Comparison of ENCODE assay signal across 10 cellular contexts in genomic region chr12:30691122-30691879, GRCh38. TPM values are rescaled to one million over a fixed set of nuclear protein-coding genes. Genes with fewer than 3 reads are reported as not detected.
DNase-seq lines count a peak whose midpoint lies in the region; ATAC-seq and TF ChIP-seq lines count a peak whose summit lies in the region.
"Had no signal": no experiment of that assay in that cellular context is flagged by ENCODE, and none has a peak within 500 bp of the region (broad histone marks: within the 10 kb centered on the region; RNA-seq: fewer than 3 reads in every experiment).

No MANE protein-coding gene starts in this region.

- intact Hi-C loops in sciatic nerve (cut with DNase I), result no loop called here

- CTCF ChIA-PET in activated CD8-positive, alpha-beta T cell treated with anti-CD3 and anti-CD28 coated beads, Interleukin-2, amount 10 ng/mL, durations not matched to agents 7 days and 5 days (lab: Charles Lee), result no interaction called here

- no peak overlapping the region for H3K27ac ChIP-seq in effector memory CD4-positive, alpha-beta T cell (ENCODE audit: insufficient read depth, low read length, poor library complexity, severe bottlenecking)
- H3K27ac ChIP-seq: upper lobe of right lung had no signal

- no peak overlapping the region for H3K4me3 Mint-ChIP-seq in activated CD8-positive, alpha-beta T cell treated with anti-CD3 and anti-CD28 coated beads, Interleukin-2, amount 10 ng/mL, durations not matched to agents 7 days and 5 days
- H3K4me3 Mint-ChIP-seq: activated CD8-positive, alpha-beta memory T cell treated with anti-CD3 and anti-CD28 coated beads, Interleukin-2, amount 10 ng/mL, durations not matched to agents 7 days and 5 days had no signal

- H3K9me3 Mint-ChIP-seq in activated CD8-positive, alpha-beta T cell treated with anti-CD3 and anti-CD28 coated beads, Interleukin-2, amount 10 ng/mL, durations not matched to agents 7 days and 5 days (ENCODE audit: insufficient read depth), result no peaks in the 10 kb centered on the region

- in situ Hi-C loops in HAP-1 (cut with MboI; ENCODE audit: low sequenced_read_pairs), result no loop called here

- H3K4me1 ChIP-seq in BE2C (peaks cover 8% of the 10 kb centered on the region; the same call in 1 of the 2 replicates), HAP-1 (peaks cover 9% of the 10 kb centered on the region)
- peaks cover 9% of the 10 kb centered on the region for H3K4me1 ChIP-seq in effector memory CD4-positive, alpha-beta T cell (ENCODE audit: control insufficient read depth, insufficient read depth, low read length, poor library complexity, severe bottlenecking)

- POLR2A ChIA-PET in activated CD8-positive, alpha-beta T cell treated with anti-CD3 and anti-CD28 coated beads, Interleukin-2, amount 10 ng/mL, durations not matched to agents 7 days and 5 days (lab: Charles Lee), result no interaction called here

- no peaks in the 10 kb centered on the region for H3K27me3 Mint-ChIP-seq in activated CD8-positive, alpha-beta T cell treated with anti-CD3 and anti-CD28 coated beads, Interleukin-2, amount 10 ng/mL, durations not matched to agents 7 days and 5 days (ENCODE audit: low read depth)
- H3K27me3 Mint-ChIP-seq: activated CD8-positive, alpha-beta memory T cell treated with anti-CD3 and anti-CD28 coated beads, Interleukin-2, amount 10 ng/mL, durations not matched to agents 7 days and 5 days had no signal

- H3K36me3 Mint-ChIP-seq in activated CD8-positive, alpha-beta T cell treated with anti-CD3 and anti-CD28 coated beads, Interleukin-2, amount 10 ng/mL, durations not matched to agents 7 days and 5 days (ENCODE audit: low read depth), result peaks cover 7% of the 10 kb centered on the region

- TF ChIP-seq EP300 in Ishikawa (IDR thresholded peaks at IDR 0.05; ENCODE audit: borderline replicate concordance), result no peak

- H3K27me3 ChIP-seq in BE2C (no peaks in the 10 kb centered on the region), kidney epithelial cell (ENCODE audit: control insufficient read depth, insufficient read depth, low read length) (no peaks in the 10 kb centered on the region), HAP-1 (ENCODE audit: low read depth) (no peaks in the 10 kb centered on the region)
- no peaks in the 10 kb centered on the region for H3K27me3 ChIP-seq in effector memory CD4-positive, alpha-beta T cell (replicated peaks; ENCODE audit: control insufficient read depth, insufficient read depth, low read length, poor library complexity, severe bottlenecking)
- H3K27me3 ChIP-seq: upper lobe of right lung had no signal

- ATAC-seq in activated CD8-positive, alpha-beta T cell treated with anti-CD3 and anti-CD28 coated beads, Interleukin-2, amount 10 ng/mL, durations not matched to agents 7 days and 5 days, result no peak
- ATAC-seq in sciatic nerve, result no peak
- ATAC-seq: activated CD8-positive, alpha-beta memory T cell treated with anti-CD3 and anti-CD28 coated beads, Interleukin-2, amount 10 ng/mL, durations not matched to agents 7 days and 5 days; upper lobe of right lung had no signal

- H3K27ac Mint-ChIP-seq in activated CD8-positive, alpha-beta T cell treated with anti-CD3 and anti-CD28 coated beads, Interleukin-2, amount 10 ng/mL, durations not matched to agents 7 days and 5 days, result no peak overlapping the region
- H3K27ac Mint-ChIP-seq: activated CD8-positive, alpha-beta memory T cell treated with anti-CD3 and anti-CD28 coated beads, Interleukin-2, amount 10 ng/mL, durations not matched to agents 7 days and 5 days had no signal

- H3K9me3 ChIP-seq in BE2C (no peaks in the 10 kb centered on the region), HAP-1 (no peaks in the 10 kb centered on the region)
- no peaks in the 10 kb centered on the region for H3K9me3 ChIP-seq in effector memory CD4-positive, alpha-beta T cell (ENCODE audit: control insufficient read depth, low read length)
- H3K9me3 ChIP-seq: upper lobe of right lung had no signal

- TF ChIP-seq CTCF in BE2C (IDR thresholded peaks at IDR 0.05; ENCODE audit: low read depth, low read length), result no peak
- TF ChIP-seq CTCF in kidney epithelial cell (IDR thresholded peaks at IDR 0.05; ENCODE audit: insufficient read depth, low read length, poor library complexity, severe bottlenecking), result no peak

- TF ChIP-seq RAD21 in Ishikawa (IDR thresholded peaks at IDR 0.05; ENCODE audit: low read depth), result no peak

- H3K4me3 ChIP-seq in BE2C (ENCODE audit: low read depth, low read length) (no peak overlapping the region), kidney epithelial cell (ENCODE audit: low read depth, low read length) (no peak overlapping the region), HAP-1 (no peak overlapping the region)
- H3K4me3 ChIP-seq in effector memory CD4-positive, alpha-beta T cell (ENCODE audit: insufficient read depth, low read depth, low read length, poor library complexity, severe bottlenecking), result no peak overlapping the region
- H3K4me3 ChIP-seq: upper lobe of right lung had no signal

- peaks cover 6% of the 10 kb centered on the region for H3K36me3 ChIP-seq in BE2C
- H3K36me3 ChIP-seq in kidney epithelial cell (ENCODE audit: control insufficient read depth, insufficient read depth, low read length), result no peaks in the 10 kb centered on the region
- peaks cover 3% of the 10 kb centered on the region for H3K36me3 ChIP-seq in effector memory CD4-positive, alpha-beta T cell (ENCODE audit: control insufficient read depth, insufficient read depth, low read length)
- no peaks in the 10 kb centered on the region for H3K36me3 ChIP-seq in HAP-1 (replicated peaks)
- H3K36me3 ChIP-seq: upper lobe of right lung had no signal

- DNase-seq in BE2C (peak; percentile 39), astrocyte of the hippocampus (ENCODE audit: low read depth, low spot score) (peak; percentile 46), kidney epithelial cell (ENCODE audit: low read depth) (peak; percentile 37), HAP-1 (ENCODE audit: low spot score in 2 of 2) (no peak), sciatic nerve (ENCODE audit: low spot score) (no peak)
- DNase-seq in effector memory CD4-positive, alpha-beta T cell, result no peak
- DNase-seq in activated CD8-positive, alpha-beta T cell treated with anti-CD3 and anti-CD28 coated beads, Interleukin-2, amount 10 ng/mL, durations not matched to agents 7 days and 5 days, result no peak
- DNase-seq: activated CD8-positive, alpha-beta memory T cell treated with anti-CD3 and anti-CD28 coated beads, Interleukin-2, amount 10 ng/mL, durations not matched to agents 7 days and 5 days; upper lobe of right lung had no signal

- peaks cover 29% of the 10 kb centered on the region for H3K4me1 Mint-ChIP-seq in activated CD8-positive, alpha-beta T cell treated with anti-CD3 and anti-CD28 coated beads, Interleukin-2, amount 10 ng/mL, durations not matched to agents 7 days and 5 days (ENCODE audit: low read depth)

TF ChIP-seq in Ishikawa, 13 proteins besides CTCF, POLR2A, EP300 and RAD21:
- TF ChIP-seq TEAD4 (IDR thresholded peaks at IDR 0.05) (peak; percentile 58), FOXM1 (IDR thresholded peaks at IDR 0.05; ENCODE audit: borderline replicate concordance, low read depth) (no peak)

RNA-seq across cellular contexts. Expression of gene IPO8, which starts 4.4 kb away (rescaled TPM):
- 20.0 TPM for polyA plus RNA-seq in BE2C (2012; ENCODE audit: insufficient read depth, insufficient read length, low read depth)
- total RNA-seq in kidney epithelial cell (21.7 and 26.2 TPM in 2 replicates), sciatic nerve (50.6 TPM)
- 10 to 100 TPM; 50.8 to 52.2 TPM for total RNA-seq in activated CD8-positive, alpha-beta T cell treated with anti-CD3 and anti-CD28 coated beads, Interleukin-2, amount 10 ng/mL, durations not matched to agents 7 days and 5 days

Comparison
In these comparisons a context has a peak if more than half of its experiments do, and no peak if none do; other contexts are left out.
1. DNase-seq: peak in BE2C (single experiment), astrocyte of the hippocampus (single experiment) and kidney epithelial cell (single experiment); none in effector memory CD4-positive, alpha-beta T cell (0 of 3), activated CD8-positive, alpha-beta T cell treated with anti-CD3 and anti-CD28 coated beads, Interleukin-2, amount 10 ng/mL, durations not matched to agents 7 days and 5 days (single experiment), HAP-1 (0 of 2) and sciatic nerve (single experiment).